22 cellular contexts compared by ENCODE assay signal in the genomic region with DNA sequence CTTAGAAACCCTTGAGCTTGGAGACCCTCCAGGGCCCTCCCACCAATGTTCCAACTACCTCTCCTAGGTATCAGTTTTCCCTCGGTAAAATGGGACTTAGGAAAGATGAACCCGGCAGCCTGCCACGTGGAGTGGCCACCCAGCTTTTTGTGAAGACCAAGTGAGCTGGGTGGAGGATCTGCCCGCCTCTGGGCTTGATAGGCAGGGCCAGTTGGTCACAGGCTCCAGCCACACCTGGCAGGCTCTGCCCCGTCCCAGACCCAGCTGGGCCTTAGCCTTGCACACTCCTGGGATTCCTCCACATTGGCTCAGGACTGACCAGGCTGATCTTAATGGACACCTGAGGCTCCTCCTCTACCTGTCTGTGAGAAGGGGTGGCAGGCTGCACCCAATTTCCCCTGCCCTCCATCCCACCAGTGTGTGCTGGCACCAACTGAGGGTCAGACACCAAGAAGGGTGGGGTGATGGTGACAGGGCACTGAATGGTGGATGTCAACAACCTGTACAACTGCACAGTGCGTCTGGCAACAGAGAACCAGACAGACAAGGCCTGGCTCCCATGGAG. TPM values are rescaled to one million over a fixed set of nuclear protein-coding genes. Genes with fewer than 3 reads are reported as not detected.
DNase-seq lines count a peak whose midpoint lies in the region; ATAC-seq, FAIRE-seq and TF ChIP-seq lines count a peak whose summit lies in the region.
"Had no signal": no experiment of that assay in that cellular context is flagged by ENCODE, and none has a peak within 500 bp of the region (broad histone marks: within the 10 kb centered on the region; RNA-seq: fewer than 3 reads in every experiment).

No MANE protein-coding gene starts in this region.

- H3K79me2 ChIP-seq in H9 (ENCODE audit: insufficient read depth, low read length): no peaks in the 10 kb centered on the region
- no peaks in the 10 kb centered on the region for H3K79me2 ChIP-seq in K562 (ENCODE audit: control insufficient read depth, insufficient read depth, low read length)

- no peak overlapping the region for H2AK5ac ChIP-seq in H9 (ENCODE audit: insufficient read length, low read length)

- no peak overlapping the region for H4K5ac ChIP-seq in H9 (ENCODE audit: insufficient read length, low read depth, low read length)

- BruUV-seq in K562 (replicated peaks; lab: Mats Ljungman, UMichigan): no TSS peak

- no peak overlapping the region for H3T11ph ChIP-seq in H9 (ENCODE audit: low read length)

- H2BK20ac ChIP-seq in H9 (ENCODE audit: low read depth, low read length, poor library complexity, severe bottlenecking): no peak overlapping the region

- H2BK15ac ChIP-seq in H9 (ENCODE audit: low read depth, low read length): no peak overlapping the region

- no peaks in the 10 kb centered on the region for H3K79me1 ChIP-seq in H9 (ENCODE audit: insufficient read depth, low read depth, low read length, poor library complexity, severe bottlenecking)

- H4K8ac ChIP-seq in H9 (replicated peaks; ENCODE audit: insufficient read length, low read depth, low read length): no peak overlapping the region

- ATAC-seq in K562 (no peak), lower lobe of right lung (no peak), gastrocnemius medialis (peak; percentile 72 to 73), body of pancreas (no peak)

- H3K36me3 ChIP-seq in K562 (ENCODE audit: control insufficient read depth, insufficient read depth, low read length) (no peaks in the 10 kb centered on the region), lower lobe of right lung (no peaks in the 10 kb centered on the region), gastrocnemius medialis (no peaks in the 10 kb centered on the region), tibial nerve (no peaks in the 10 kb centered on the region), body of pancreas (replicated peaks in 1 of 2; ENCODE audit: insufficient read depth in 1 of 2, low read depth in 2 of 2) (no peaks in the 10 kb centered on the region)

- H3K4me3 Mint-ChIP-seq in H9: no peak overlapping the region

- in situ Hi-C loops in K562 (cut with MboI): no loop called here
- in situ Hi-C loops in gastrocnemius medialis (cut with MboI; ENCODE audit: low sequenced_read_pairs in 4 of 4): no loop called here

- H3K27ac ChIP-seq in H9 (ENCODE audit: insufficient read length, low read depth, low read length) (no peak overlapping the region), K562 (ENCODE audit: extremely low read depth, low read depth, low read length) (no peak overlapping the region), lower lobe of right lung (no peak overlapping the region), gastrocnemius medialis (peak overlapping the region; percentile 94 to 97 (median 94)), tibial nerve (no peak overlapping the region), body of pancreas (no peak overlapping the region)
- H3K27ac ChIP-seq: C4-2B, KMS-11, RWPE1 had no signal

- no peak overlapping the region for H3K9ac ChIP-seq in H9 (ENCODE audit: extremely low read depth, insufficient read length, low read length)
- no peak overlapping the region; a peak in 1 of 4 replicates for H3K9ac ChIP-seq in K562 (ENCODE audit: insufficient read depth in 1 of 2, low read depth in 2 of 2, low read length in 2 of 2)
- H3K9ac ChIP-seq: KMS-11 had no signal

- H3K4ac ChIP-seq in H9 (ENCODE audit: low read depth, low read length): no peak overlapping the region

- no CpG with 5 or more reads among the region's 6 CpGs for WGBS in H9 (ENCODE audit: extremely low coverage, insufficient read length, low lambda C conversion rate)
- 6% methylated on average over 6 of the region's 6 CpGs for WGBS in K562 (ENCODE audit: insufficient coverage, low coverage, missing lambda C conversion rate)
- WGBS in tibial nerve, 2 donors: 82 to 83% methylated on average over 5 to 6 of the region's 6 CpGs
- WGBS in body of pancreas, 2 donors: 88% methylated on average over 6 of the region's 6 CpGs; no CpG with 5 or more reads in 1 of the 2 donors

- TF ChIP-seq CTCF in H9 (conservative IDR thresholded peaks at IDR 0.05) (no peak), K562 (IDR thresholded peaks at IDR 0.05 in 2 of 3, conservative IDR thresholded peaks at IDR 0.05 in 1 of 3; ENCODE audit: insufficient read depth in 2 of 3, low read depth in 1 of 3, low read length in 3 of 3) (no peak), lower lobe of right lung (IDR thresholded peaks at IDR 0.05) (no peak), gastrocnemius medialis (IDR thresholded peaks at IDR 0.05 in 4 of 5, conservative IDR thresholded peaks at IDR 0.05 in 1 of 5) (no peak), tibial nerve (IDR thresholded peaks at IDR 0.05) (no peak), body of pancreas (IDR thresholded peaks at IDR 0.05) (no peak)

- H3K23me2 ChIP-seq in H9 (ENCODE audit: insufficient read length, low read depth, low read length, poor library complexity, severe bottlenecking): no peaks in the 10 kb centered on the region

- H3K9me3 ChIP-seq in H9 (ENCODE audit: control insufficient read depth, low read depth, low read length): no peaks in the 10 kb centered on the region
- H3K9me3 ChIP-seq in K562 (replicated peaks; ENCODE audit: control insufficient read depth, insufficient read depth, low read depth, low read length): no peaks in the 10 kb centered on the region
- H3K9me3 ChIP-seq in lower lobe of right lung: no peaks in the 10 kb centered on the region
- H3K9me3 ChIP-seq in gastrocnemius medialis: no peaks in the 10 kb centered on the region
- no peaks in the 10 kb centered on the region for H3K9me3 ChIP-seq in tibial nerve
- no peaks in the 10 kb centered on the region for H3K9me3 ChIP-seq in body of pancreas

- H3K4me3 ChIP-seq in K562 (no peak overlapping the region), lower lobe of right lung (no peak overlapping the region), gastrocnemius medialis (peak overlapping the region; percentile 54 to 74 (median 55)), tibial nerve (no peak overlapping the region), body of pancreas (no peak overlapping the region)

- no peaks in the 10 kb centered on the region for H3K36me3 Mint-ChIP-seq in H9 (ENCODE audit: insufficient read depth in 1 of 3, low read depth in 3 of 3)

- intact Hi-C loops in K562 (cut with micrococcal nuclease): no loop called here
- intact Hi-C loops in lower lobe of right lung (cut with DNase I): no loop called here
- intact Hi-C loops in gastrocnemius medialis (cut with DNase I; ENCODE audit: low total_unique reads): loop anchor here (1.0 kb wide), 1 partner anchor 17 kb away; no protein-coding TSS in a partner anchor
- intact Hi-C loops in body of pancreas (cut with DNase I): no loop called here

- H3K4me1 Mint-ChIP-seq in H9: peaks cover 20 to 26% of the 10 kb centered on the region in 2 experiments

- no peak overlapping the region for H3K27ac Mint-ChIP-seq in H9

- FAIRE-seq in K562 (lab: Jason Lieb, UNC): peak; percentile 11
- FAIRE-seq: A204.1, GM18507 had no signal

- H3K27me3 ChIP-seq in H9 (ENCODE audit: insufficient read depth, low read length) (no peaks in the 10 kb centered on the region), K562 (ENCODE audit: control insufficient read depth in 2 of 2, insufficient read depth in 2 of 2, low read length in 2 of 2) (peaks cover 2 to 48% of the 10 kb centered on the region in 2 experiments; a peak in 3 of 5 replicates), lower lobe of right lung (ENCODE audit: low read depth) (no peaks in the 10 kb centered on the region), gastrocnemius medialis (no peaks in the 10 kb centered on the region), tibial nerve (no peaks in the 10 kb centered on the region), body of pancreas (no peaks in the 10 kb centered on the region)

- DNase-seq in H9 (no peak), K562 (ENCODE audit: extremely low read depth in 1 of 4, low spot score in 3 of 4) (no peak), lower lobe of right lung (peak; percentile 23), gastrocnemius medialis (peak; percentile 85 to 96), tibial nerve (ENCODE audit: low spot score in 2 of 2) (no peak), NCI-H1436 treated with DMSO at 0.1 percent for 48 hours (lab: John Stamatoyannopoulos, UW) (no peak), body of pancreas (no peak)
- DNase-seq: DMS53; GDM1; HCEC 1CT; NCI-H1105; NCI-H2029 treated with DMSO at 0.1 percent for 48 hours; NCI-H226; NCI-H510A treated with DMSO at 0.1 percent for 48 hours; NCI-H748 treated with DMSO at 0.1 percent for 48 hours; NK-92 treated with Interleukin-12 subunit alpha and Interleukin-12 subunit beta, amount 100 ng/mL, for 24 hours had no signal

- peak overlapping the region; percentile 70; the same call in 1 of the 2 replicates for H3K14ac ChIP-seq in H9 (ENCODE audit: insufficient read depth, low read length)

- H2AFZ ChIP-seq in H9 (ENCODE audit: low read length) (no peak overlapping the region), K562 (ENCODE audit: low read depth, low read length) (no peak overlapping the region)

- CTCF ChIA-PET in K562 (lab: Yijun Ruan, JAX; ENCODE audit: low intra/inter-chr PET ratio): no interaction called here

- H2BK120ac ChIP-seq in H9 (ENCODE audit: low read depth, low read length, poor library complexity, severe bottlenecking): no peak overlapping the region

- peaks cover 2% of the 10 kb centered on the region; the same call in 1 of the 2 replicates for H3K27me3 Mint-ChIP-seq in H9 (ENCODE audit: low read depth)

- H3K9me3 Mint-ChIP-seq in H9: no peaks in the 10 kb centered on the region

- H3K4me2 ChIP-seq in H9 (ENCODE audit: insufficient read depth, insufficient read length, low read length): no peak overlapping the region
- no peak overlapping the region for H3K4me2 ChIP-seq in K562 (ENCODE audit: insufficient read depth, low read length)
- H3K4me2 ChIP-seq: KMS-11 had no signal

- H3K4me1 ChIP-seq in H9 (ENCODE audit: insufficient read depth, low read length) (no peaks in the 10 kb centered on the region), K562 (replicated peaks in 1 of 2; ENCODE audit: control insufficient read depth in 2 of 2, insufficient read depth in 2 of 2, low read length in 2 of 2) (peaks cover 0 to 19% of the 10 kb centered on the region in 2 experiments; a peak in 2 of 5 replicates), lower lobe of right lung (no peaks in the 10 kb centered on the region), gastrocnemius medialis (peaks cover 59 to 61% of the 10 kb centered on the region in 2 donors), tibial nerve (peaks cover 0 to 5% (median 0%) of the 10 kb centered on the region in 4 donors), body of pancreas (no peaks in the 10 kb centered on the region)

- no peaks in the 10 kb centered on the region for H3K9me1 ChIP-seq in K562 (ENCODE audit: control insufficient read depth, insufficient read depth, low read length)

- H3K23ac ChIP-seq in H9 (ENCODE audit: insufficient read length, low read depth, low read length): no peak overlapping the region

- POLR2A ChIA-PET in K562 (lab: Yijun Ruan, JAX): no interaction called here

- H3K56ac ChIP-seq in H9 (ENCODE audit: insufficient read length, low read depth, low read length): no peak overlapping the region

- peaks cover 2% of the 10 kb centered on the region for H4K20me1 ChIP-seq in H9 (ENCODE audit: control insufficient read depth, insufficient read depth, insufficient read length)
- H4K20me1 ChIP-seq in K562 (replicated peaks; ENCODE audit: control insufficient read depth, insufficient read depth, low read length): no peaks in the 10 kb centered on the region

- H2BK5ac ChIP-seq in H9 (ENCODE audit: insufficient read length, low read length): no peak overlapping the region

- H4K91ac ChIP-seq in H9 (ENCODE audit: insufficient read length, low read depth, low read length): no peak overlapping the region

- no peak overlapping the region for H3K18ac ChIP-seq in H9 (ENCODE audit: insufficient read length, low read depth, low read length)

- H2BK12ac ChIP-seq in H9 (ENCODE audit: insufficient read length, low read depth, low read length): no peak overlapping the region

- TF ChIP-seq POLR2A in K562 (conservative IDR thresholded peaks at IDR 0.05) (no peak), gastrocnemius medialis (IDR thresholded peaks at IDR 0.05) (no peak), tibial nerve (IDR thresholded peaks at IDR 0.05) (no peak), body of pancreas (IDR thresholded peaks at IDR 0.05) (no peak)

- no peak for TF ChIP-seq RAD21 in K562 (CRISPR knock-in tag; conservative IDR thresholded peaks at IDR 0.05 in 1 of 2, IDR thresholded peaks at IDR 0.05 in 1 of 2)

- TF ChIP-seq EP300 in K562 (IDR thresholded peaks at IDR 0.05; ENCODE audit: low read length) (no peak), tibial nerve (IDR thresholded peaks at IDR 0.05) (no peak)

RNA-seq across cellular contexts. Expression of gene GRIP2, which starts 0.8 kb away (rescaled TPM):
- total RNA-seq in H9 (2021) (3.1 and 3.2 TPM in 2 replicates), K562 (2014; rRNA removed) (not detected in 2 replicates), K562 (2014; rRNA removed; fragmentation: Illumina TruSeq; extraction: Trizol) (not detected in 2 replicates), K562 (2015; rRNA removed; fragmentation: Illumina TruSeq; extraction: Trizol) (not detected in 2 replicates), K562 (2021) (not detected in 2 replicates), lower lobe of right lung (1.1 TPM), gastrocnemius medialis (10 to 100 TPM in 1 of 4 donors, 1 to 10 TPM in 3; 2.8 to 12.6 (median 4.6) TPM), tibial nerve (1 to 10 TPM in 2 of 4 donors, under 1 TPM in 2; 0.21 to 1.5 (median 0.99) TPM), body of pancreas (under 1 TPM; 0.26 to 0.99 TPM)
- total RNA-seq in K562 (2011; cell fraction: chromatin; rRNA removed; ENCODE audit: low replicate concordance): not detected in 2 replicates
- under 0.01 TPM in 1 of 2 replicates, not detected in the other for total RNA-seq in K562 (2011; cell fraction: nucleolus; rRNA removed)
- total RNA-seq in K562 (2011; cell fraction: nucleoplasm; rRNA removed): 0.07 TPM in 1 of 2 replicates, not detected in the other
- polyA plus RNA-seq in K562 (2011; rRNA removed) (not detected in 2 replicates), K562 (2014; fragmentation: Illumina TruSeq; extraction: Trizol) (not detected in 2 replicates), K562 (2014; fragmentation: Nextera tagmentation; extraction: Ambion mirVana) (under 1 TPM; 0.01 TPM), K562 (2014; rRNA removed) (0.03 TPM in 1 of 2 replicates, not detected in the other)
- 0.04 TPM in 1 of 2 replicates, not detected in the other for polyA plus RNA-seq in K562 (2011; cell fraction: cytosol; rRNA removed)
- polyA plus RNA-seq in K562 (2011; cell fraction: nucleus; rRNA removed): 0.03 and 0.06 TPM in 2 replicates
- 0.04 and 0.06 TPM in 2 replicates for polyA plus RNA-seq in K562 (2012)
- polyA minus RNA-seq in K562 (2011; rRNA and poly(A)+ RNA removed): not detected in 2 replicates
- polyA minus RNA-seq in K562 (2011; cell fraction: cytosol; rRNA and poly(A)+ RNA removed): not detected in 2 replicates
- not detected in 2 replicates for polyA minus RNA-seq in K562 (2011; cell fraction: nucleus; rRNA and poly(A)+ RNA removed)
- total RNA-seq: HT1080 had no signal

Comparison
In these comparisons a context has a peak if more than half of its experiments do, and no peak if none do; other contexts are left out.
1. DNase-seq: peak in lower lobe of right lung (single experiment) and gastrocnemius medialis (2 of 2); none in H9 (single experiment), K562 (0 of 4), tibial nerve (0 of 2), NCI-H1436 treated with DMSO at 0.1 percent for 48 hours (single experiment) and body of pancreas (0 of 4).
2. H3K27ac ChIP-seq: peak in gastrocnemius medialis (4 of 4); none in H9 (single experiment), K562 (single experiment), lower lobe of right lung (single experiment), tibial nerve (0 of 4) and body of pancreas (0 of 4).
3. ATAC-seq: peak in gastrocnemius medialis (2 of 2); none in K562 (single experiment), lower lobe of right lung (0 of 2) and body of pancreas (single experiment).
4. H3K4me3 ChIP-seq: peak in gastrocnemius medialis (4 of 4); none in K562 (single experiment), lower lobe of right lung (single experiment), tibial nerve (0 of 4) and body of pancreas (0 of 2).